Comparison of ENCODE assay signal across 24 cellular contexts in genomic region chrY:7881696-7882095, GRCh38.
"Had no signal": no experiment of that assay in that cellular context is flagged by ENCODE, and none has a peak within 500 bp of the region (broad histone marks: within the 10 kb centered on the region; RNA-seq: fewer than 3 reads in every experiment).

No MANE protein-coding gene starts in this region.

- H3K9me3 ChIP-seq: gastrocnemius medialis, mucosa of descending colon, psoas muscle, sigmoid colon, spleen, thoracic aorta, tibial nerve, upper lobe of left lung had no signal

- H3K4me3 ChIP-seq: gastrocnemius medialis, mucosa of descending colon, psoas muscle, sigmoid colon, spleen, thoracic aorta, tibial nerve, upper lobe of left lung had no signal

- H3K9me3 Mint-ChIP-seq: effector memory CD8-positive, alpha-beta T cell; mesothelial cell of epicardium; naive B cell; natural killer cell treated with Interleukin-12 subunit alpha and Interleukin-12 subunit beta and Interleukin-15 and Interleukin-18, amount 100 ng/mL, for 72 hours; neural crest cell; stimulated activated naive B cell treated with anti-CD40 and anti-IgM and Interleukin-4, amounts not matched to agents 10 μg/mL and 1 μg/mL and 100 μg/mL, for 72 hours; stimulated activated naive CD8-positive, alpha-beta T cell treated with anti-CD3 and anti-CD28 coated beads, Interleukin-15, Interleukin-2, amounts not matched to agents 100 ng/mL and 50 ng/mL, for 24 hours had no signal

- DNase-seq: cortex of kidney; effector memory CD8-positive, alpha-beta T cell; gastrocnemius medialis; head of caudate nucleus; mesenchymal stem cell; naive B cell; nucleus accumbens; psoas muscle; right cardiac atrium; sigmoid colon; spleen; stimulated activated naive B cell treated with anti-CD40 and anti-IgM and Interleukin-4, amounts not matched to agents 10 μg/mL and 1 μg/mL and 100 μg/mL, for 72 hours; upper lobe of left lung had no signal

- H3K27ac Mint-ChIP-seq: effector memory CD8-positive, alpha-beta T cell; mesothelial cell of epicardium; naive B cell; natural killer cell treated with Interleukin-12 subunit alpha and Interleukin-12 subunit beta and Interleukin-15 and Interleukin-18, amount 100 ng/mL, for 72 hours; stimulated activated naive B cell treated with anti-CD40 and anti-IgM and Interleukin-4, amounts not matched to agents 10 μg/mL and 1 μg/mL and 100 μg/mL, for 72 hours; stimulated activated naive CD8-positive, alpha-beta T cell treated with anti-CD3 and anti-CD28 coated beads, Interleukin-15, Interleukin-2, amounts not matched to agents 100 ng/mL and 50 ng/mL, for 24 hours had no signal

- H3K4me3 Mint-ChIP-seq: effector memory CD8-positive, alpha-beta T cell; mesothelial cell of epicardium; naive B cell; natural killer cell treated with Interleukin-12 subunit alpha and Interleukin-12 subunit beta and Interleukin-15 and Interleukin-18, amount 100 ng/mL, for 72 hours; neural crest cell; stimulated activated naive B cell treated with anti-CD40 and anti-IgM and Interleukin-4, amounts not matched to agents 10 μg/mL and 1 μg/mL and 100 μg/mL, for 72 hours; stimulated activated naive CD8-positive, alpha-beta T cell treated with anti-CD3 and anti-CD28 coated beads, Interleukin-15, Interleukin-2, amounts not matched to agents 100 ng/mL and 50 ng/mL, for 24 hours had no signal

- H3K4me1 Mint-ChIP-seq: mesothelial cell of epicardium; naive B cell; neural crest cell; stimulated activated naive B cell treated with anti-CD40 and anti-IgM and Interleukin-4, amounts not matched to agents 10 μg/mL and 1 μg/mL and 100 μg/mL, for 72 hours had no signal

- H3K27ac ChIP-seq: gastrocnemius medialis, psoas muscle, sigmoid colon, spleen, thoracic aorta, tibial nerve, upper lobe of left lung had no signal

- ATAC-seq: effector memory CD8-positive, alpha-beta T cell; gastrocnemius medialis; left lobe of liver; mucosa of descending colon; natural killer cell treated with Interleukin-12 subunit alpha and Interleukin-12 subunit beta and Interleukin-15 and Interleukin-18, amount 100 ng/mL, for 72 hours; psoas muscle; right cardiac atrium; stimulated activated naive B cell treated with anti-CD40 and anti-IgM and Interleukin-4, amounts not matched to agents 10 μg/mL and 1 μg/mL and 100 μg/mL, for 72 hours had no signal

- H3K27me3 Mint-ChIP-seq: effector memory CD8-positive, alpha-beta T cell; natural killer cell treated with Interleukin-12 subunit alpha and Interleukin-12 subunit beta and Interleukin-15 and Interleukin-18, amount 100 ng/mL, for 72 hours; stimulated activated naive B cell treated with anti-CD40 and anti-IgM and Interleukin-4, amounts not matched to agents 10 μg/mL and 1 μg/mL and 100 μg/mL, for 72 hours; stimulated activated naive CD8-positive, alpha-beta T cell treated with anti-CD3 and anti-CD28 coated beads, Interleukin-15, Interleukin-2, amounts not matched to agents 100 ng/mL and 50 ng/mL, for 24 hours had no signal

- FAIRE-seq: endometrium, keratinocyte, urothelium cell line had no signal

- H3K36me3 ChIP-seq: gastrocnemius medialis, sigmoid colon, spleen, thoracic aorta, tibial nerve, upper lobe of left lung had no signal

- H3K27me3 ChIP-seq: gastrocnemius medialis, sigmoid colon, spleen, tibial nerve, upper lobe of left lung had no signal

- H3K36me3 Mint-ChIP-seq: mesothelial cell of epicardium; naive B cell; natural killer cell treated with Interleukin-12 subunit alpha and Interleukin-12 subunit beta and Interleukin-15 and Interleukin-18, amount 100 ng/mL, for 72 hours; stimulated activated naive B cell treated with anti-CD40 and anti-IgM and Interleukin-4, amounts not matched to agents 10 μg/mL and 1 μg/mL and 100 μg/mL, for 72 hours had no signal

- H3K4me1 ChIP-seq: gastrocnemius medialis, psoas muscle, sigmoid colon, spleen, tibial nerve, upper lobe of left lung had no signal
